Comparison of ENCODE assay signal across 1 cellular context in genomic region chr10:73413528-73414229, GRCh38.
A peak's percentile ranks its signal among the peaks of the same experiment; 100 is the strongest.
TF ChIP-seq lines count a peak whose summit lies in the region.

Gene ANXA7 (minus strand): TSS chr10:73414058. CDS start chr10:73400856, 13,202 bp downstream.

TF ChIP-seq in HEK293, 187 proteins besides CTCF, POLR2A, EP300 and RAD21 (continued from another document and continues in another):
- TF ChIP-seq PRDM2 (tag by site-specific recombination; IDR thresholded peaks at IDR 0.05; ENCODE audit: borderline replicate concordance): no peak
- peak; percentile 70 for TF ChIP-seq ZFP69B (tag by site-specific recombination; IDR thresholded peaks at IDR 0.05)
- TF ChIP-seq ZFP37 (tag by site-specific recombination; IDR thresholded peaks at IDR 0.05): peak; percentile 94
- no peak for TF ChIP-seq ZNF23 (tag by site-specific recombination; IDR thresholded peaks at IDR 0.05; ENCODE audit: borderline replicate concordance)
- no peak for TF ChIP-seq ZNF544 (tag by site-specific recombination; IDR thresholded peaks at IDR 0.05)
- no peak for TF ChIP-seq AEBP2 (tag by site-specific recombination; IDR thresholded peaks at IDR 0.05; ENCODE audit: borderline replicate concordance)
- peak; percentile 65 for TF ChIP-seq PRDM1 (tag by site-specific recombination; IDR thresholded peaks at IDR 0.05)
- no peak for TF ChIP-seq ZNF626 (tag by site-specific recombination; IDR thresholded peaks at IDR 0.05)
- TF ChIP-seq ZNF16 (tag by site-specific recombination; IDR thresholded peaks at IDR 0.05; ENCODE audit: low read depth): no peak
- peak; percentile 82; the same call in 1 of the 2 replicates for TF ChIP-seq ZNF423 (tag by site-specific recombination; IDR thresholded peaks at IDR 0.05)
- peak; percentile 90 for TF ChIP-seq ZNF610 (tag by site-specific recombination; IDR thresholded peaks at IDR 0.05; ENCODE audit: borderline replicate concordance)
- TF ChIP-seq ZNF777 (tag by site-specific recombination; IDR thresholded peaks at IDR 0.05; ENCODE audit: borderline replicate concordance): no peak
- no peak for TF ChIP-seq ZNF560 (tag by site-specific recombination; IDR thresholded peaks at IDR 0.05; ENCODE audit: borderline replicate concordance)
- no peak for TF ChIP-seq PRDM4 (tag by site-specific recombination; IDR thresholded peaks at IDR 0.05)
- TF ChIP-seq ZNF548 (tag by site-specific recombination; IDR thresholded peaks at IDR 0.05): no peak
- TF ChIP-seq ZNF521 (tag by site-specific recombination; IDR thresholded peaks at IDR 0.05): no peak
- TF ChIP-seq ZNF514 (tag by site-specific recombination; IDR thresholded peaks at IDR 0.05): no peak
- TF ChIP-seq ZBTB10 (tag by site-specific recombination; IDR thresholded peaks at IDR 0.05): peak; percentile 97
- peak; percentile 95 for TF ChIP-seq KLF16 (tag by site-specific recombination; IDR thresholded peaks at IDR 0.05)
- TF ChIP-seq ZBTB48 (tag by site-specific recombination; IDR thresholded peaks at IDR 0.05): peak; percentile 98
- TF ChIP-seq ZNF10 (tag by site-specific recombination; IDR thresholded peaks at IDR 0.05): no peak; the same call in 1 of the 2 replicates
- TF ChIP-seq GLI2 (tag by site-specific recombination; IDR thresholded peaks at IDR 0.05; ENCODE audit: borderline replicate concordance, low read depth): no peak
- no peak for TF ChIP-seq ZNF350 (tag by site-specific recombination; IDR thresholded peaks at IDR 0.05)
- no peak for TF ChIP-seq ZNF776 (tag by site-specific recombination; IDR thresholded peaks at IDR 0.05; ENCODE audit: borderline replicate concordance)
- TF ChIP-seq ZNF571 (tag by site-specific recombination; IDR thresholded peaks at IDR 0.05): no peak
- TF ChIP-seq ZNF48 (tag by site-specific recombination; IDR thresholded peaks at IDR 0.05): no peak
- peak; percentile 68 for TF ChIP-seq ZBTB26 (tag by site-specific recombination; optimal IDR thresholded peaks at IDR 0.05)
- TF ChIP-seq REPIN1 (tag by site-specific recombination; IDR thresholded peaks at IDR 0.05; ENCODE audit: low read depth): no peak
- TF ChIP-seq INSM2 (tag by site-specific recombination; IDR thresholded peaks at IDR 0.05): no peak; the same call in 1 of the 2 replicates
- TF ChIP-seq ZNF19 (tag by site-specific recombination; IDR thresholded peaks at IDR 0.05; ENCODE audit: low read depth): no peak
- no peak for TF ChIP-seq ZNF645 (tag by site-specific recombination; IDR thresholded peaks at IDR 0.05)
- peak; percentile 25; the same call in 1 of the 2 replicates for TF ChIP-seq ZNF133 (tag by site-specific recombination; IDR thresholded peaks at IDR 0.05)
- no peak for TF ChIP-seq ZNF239 (tag by site-specific recombination; IDR thresholded peaks at IDR 0.05)
- no peak for TF ChIP-seq ZSCAN18 (tag by site-specific recombination; IDR thresholded peaks at IDR 0.05)
- no peak for TF ChIP-seq ZSCAN23 (tag by site-specific recombination; IDR thresholded peaks at IDR 0.05)
- no peak for TF ChIP-seq ZNF398 (tag by site-specific recombination; IDR thresholded peaks at IDR 0.05)
- TF ChIP-seq ZBTB6 (tag by site-specific recombination; IDR thresholded peaks at IDR 0.05): no peak
